Comparison of ENCODE assay signal across 22 cellular contexts in genomic region chrX:75086731-75087195, GRCh38.
DNase-seq lines count a peak whose midpoint lies in the region; TF ChIP-seq lines count a peak whose summit lies in the region.
"Had no signal": no experiment of that assay in that cellular context is flagged by ENCODE, and none has a peak within 500 bp of the region (broad histone marks: within the 10 kb centered on the region; RNA-seq: fewer than 3 reads in every experiment).

No MANE protein-coding gene starts in this region.

- H4K20me1 ChIP-seq in osteoblast (ENCODE audit: insufficient read depth, low read length): no peaks in the 10 kb centered on the region

- DNase-seq in AG10803 (ENCODE audit: low read depth) (peak; percentile 2), OCI-M1 (lab: John Stamatoyannopoulos, UW) (peak; percentile 72), fibroblast of gingiva (ENCODE audit: low read depth) (peak; percentile 0), osteoblast (ENCODE audit: insufficient read length, low spot score, missing footprints) (no peak), DMS 273 (lab: John Stamatoyannopoulos, UW; ENCODE audit: unreplicated experiment) (no peak), NCI-H2081 (lab: John Stamatoyannopoulos, UW) (no peak), SW 1271 (lab: John Stamatoyannopoulos, UW) (no peak), 8988T (no peak)
- DNase-seq: activated B cell treated with CpG ODN at 0.5 μM for 24 hours; activated CD4-positive, alpha-beta T cell treated with anti-CD3 and anti-CD28 coated beads, Interleukin-2, amount 50 U/mL, for 48 hours; activated CD8-positive, alpha-beta memory T cell treated with anti-CD3 and anti-CD28 coated beads, Interleukin-2, amount 50 U/mL, for 48 hours; DMS 273 treated with DMSO at 0.1 percent for 48 hours; dorsolateral prefrontal cortex; gastrocnemius medialis; KG1; kidney glomerular epithelial cell; naive B cell; NCI-H1048; NCI-H187 treated with DMSO at 0.1 percent for 48 hours; occipital lobe; uterus had no signal

- no peak for TF ChIP-seq CTCF in AG10803 (conservative IDR thresholded peaks at IDR 0.05; ENCODE audit: low read length)
- no peak for TF ChIP-seq CTCF in osteoblast (IDR thresholded peaks at IDR 0.05; ENCODE audit: extremely low read depth, low read depth, low read length)

- peak overlapping the region; percentile 49 for H3K4me2 ChIP-seq in osteoblast (ENCODE audit: insufficient read depth, low read length)

- no peaks in the 10 kb centered on the region for H3K4me1 ChIP-seq in osteoblast (ENCODE audit: insufficient read depth, low read length)
- H3K4me1 ChIP-seq: gastrocnemius medialis, uterus had no signal

- H3K4me3 ChIP-seq in AG10803 (ENCODE audit: low read length) (no peak overlapping the region), osteoblast (ENCODE audit: insufficient read depth, low read length) (no peak overlapping the region)
- H3K4me3 ChIP-seq: dorsolateral prefrontal cortex, gastrocnemius medialis, uterus had no signal

- peak overlapping the region; percentile 20 for H2AFZ ChIP-seq in osteoblast (ENCODE audit: low read length)

- H3K27ac ChIP-seq in osteoblast (ENCODE audit: low read depth, low read length): no peak overlapping the region
- H3K27ac ChIP-seq: C4-2B, dorsolateral prefrontal cortex, gastrocnemius medialis, uterus had no signal

- H3K36me3 ChIP-seq in osteoblast (ENCODE audit: insufficient read depth, low read length): no peaks in the 10 kb centered on the region
- H3K36me3 ChIP-seq: gastrocnemius medialis, uterus had no signal

- no peaks in the 10 kb centered on the region for H3K27me3 ChIP-seq in osteoblast (ENCODE audit: insufficient read depth, low read length)
- H3K27me3 ChIP-seq: gastrocnemius medialis, uterus had no signal

- no peaks in the 10 kb centered on the region for H3K9me3 ChIP-seq in osteoblast (ENCODE audit: low read depth, low read length)
- H3K9me3 ChIP-seq: gastrocnemius medialis, uterus had no signal

- no peaks in the 10 kb centered on the region for H3K79me2 ChIP-seq in osteoblast (ENCODE audit: insufficient read depth, low read length)

Comparison
In these comparisons a context has a peak if more than half of its experiments do, and no peak if none do; other contexts are left out.
1. DNase-seq: peak in AG10803 (single experiment), OCI-M1 (single experiment) and fibroblast of gingiva (single experiment); none in osteoblast (single experiment), DMS 273 (single experiment), NCI-H2081 (0 of 2), SW 1271 (0 of 2) and 8988T (single experiment).